Comparison of ENCODE assay signal across 7 cellular contexts in genomic region chr11:133924661-133925060, GRCh38. TPM values are rescaled to one million over a fixed set of nuclear protein-coding genes. Genes with fewer than 3 reads are reported as not detected.
"Had no signal": no experiment of that assay in that cellular context is flagged by ENCODE, and none has a peak within 500 bp of the region (broad histone marks: within the 10 kb centered on the region; RNA-seq: fewer than 3 reads in every experiment).

No MANE protein-coding gene starts in this region.

- ATAC-seq: GM23338, K562 had no signal

- H2AFZ ChIP-seq: GM23338 had no signal

- DNase-seq: H9, HCEC 1CT, HFFc6, IMR-90, KG1 had no signal

- H3K4me3 ChIP-seq: GM23338, K562 had no signal

- H3K4me2 ChIP-seq: GM23338 had no signal

RNA-seq across cellular contexts. Expression of gene IGSF9B, which starts 32.1 kb away (rescaled TPM):
- total RNA-seq: HFFc6 had no signal
- polyA plus RNA-seq: K562 had no signal
